25 cellular contexts compared by ENCODE assay signal in the genomic region with DNA sequence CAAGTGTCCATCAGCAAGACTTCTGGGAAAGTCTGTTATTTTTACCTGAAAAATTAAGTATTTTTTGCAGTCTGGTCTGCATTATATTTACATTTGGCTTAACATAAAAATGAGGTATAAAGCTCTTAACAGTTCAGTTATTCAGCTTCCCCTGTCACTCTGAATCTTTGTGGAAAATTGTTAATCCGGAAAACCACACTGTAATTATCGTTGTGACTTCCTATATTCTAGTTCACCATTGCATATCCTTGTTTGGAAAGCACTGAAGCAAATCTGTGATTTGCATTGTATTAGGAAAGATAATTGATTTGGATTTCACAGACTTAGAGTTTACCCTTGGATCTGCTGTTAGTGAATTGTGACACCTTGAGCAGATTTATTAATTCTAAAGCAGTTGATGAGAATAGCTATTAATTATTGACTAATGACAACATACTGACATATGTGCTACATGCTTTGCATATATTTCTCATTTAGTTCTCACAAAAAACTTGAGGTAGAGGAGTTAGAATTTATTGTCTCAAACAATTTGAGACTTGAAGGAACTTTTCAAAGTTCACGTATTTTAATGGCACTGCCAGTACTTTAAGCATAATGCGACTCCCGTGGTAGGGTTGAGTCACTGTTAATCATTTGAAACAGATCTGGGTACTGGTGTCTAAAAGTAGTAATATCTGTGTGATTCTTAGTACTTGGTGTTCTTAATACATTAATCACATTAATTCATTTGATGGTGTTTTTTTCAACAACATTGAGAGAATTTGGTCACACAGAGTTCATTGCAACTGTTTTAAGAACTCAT.
DNase-seq lines count a peak whose midpoint lies in the region; ATAC-seq and TF ChIP-seq lines count a peak whose summit lies in the region.
"Had no signal": no experiment of that assay in that cellular context is flagged by ENCODE, and none has a peak within 500 bp of the region (broad histone marks: within the 10 kb centered on the region; RNA-seq: fewer than 3 reads in every experiment).

No MANE protein-coding gene starts in this region.

- no peaks in the 10 kb centered on the region for H3K9me3 ChIP-seq in OCI-LY7 (ENCODE audit: low read length)
- H3K9me3 ChIP-seq in left lung, result no peaks in the 10 kb centered on the region
- H3K9me3 ChIP-seq: SK-N-SH, uterus had no signal

- H3K9me3 Mint-ChIP-seq in natural killer cell, result no peaks in the 10 kb centered on the region
- H3K9me3 Mint-ChIP-seq: HFFc6 had no signal

- TF ChIP-seq CTCF in OCI-LY7 (conservative IDR thresholded peaks at IDR 0.05; ENCODE audit: low read length) (no peak), fibroblast of the aortic adventitia (IDR thresholded peaks at IDR 0.05; ENCODE audit: insufficient read depth, low read length) (no peak), retinal pigment epithelial cell (conservative IDR thresholded peaks at IDR 0.05; ENCODE audit: low read depth, low read length) (no peak), left lung (IDR thresholded peaks at IDR 0.05) (no peak), natural killer cell (IDR thresholded peaks at IDR 0.05) (no peak)

- DNase-seq in OCI-LY7 (ENCODE audit: low spot score), result peak; percentile 16
- peak; percentile 2 for DNase-seq in fibroblast of the aortic adventitia (ENCODE audit: low read depth)
- DNase-seq in retinal pigment epithelial cell (ENCODE audit: low read depth), result peak; percentile 86
- DNase-seq in left lung, result no peak
- no peak for DNase-seq in DMS79 treated with DMSO at 0.1 percent for 48 hours (lab: John Stamatoyannopoulos, UW)
- DNase-seq in natural killer cell, result no peak
- DNase-seq: activated CD4-positive, alpha-beta T cell treated with anti-CD3 and anti-CD28 coated beads, Interleukin-2, amount 50 U/mL, for 4 hours; activated CD8-positive, alpha-beta memory T cell treated with anti-CD3 and anti-CD28 coated beads, Interleukin-2, amount 50 U/mL, for 48 hours; brain microvascular endothelial cell; CD8-positive, alpha-beta memory T cell; DMS53; heart left ventricle; HFFc6; NCI-H1092; NCI-H2029; SK-N-SH; uterus had no signal

- no peaks in the 10 kb centered on the region for H4K20me1 ChIP-seq in OCI-LY7 (ENCODE audit: insufficient read depth, low read length)

- H3K27me3 ChIP-seq in left lung, result no peaks in the 10 kb centered on the region
- H3K27me3 ChIP-seq: brain microvascular endothelial cell, heart left ventricle, uterus had no signal

- H3K4me1 Mint-ChIP-seq in natural killer cell, result no peaks in the 10 kb centered on the region
- H3K4me1 Mint-ChIP-seq: CD8-positive, alpha-beta memory T cell; neural crest cell had no signal

- no peak overlapping the region for H3K27ac ChIP-seq in OCI-LY7 (ENCODE audit: low read depth, low read length, poor library complexity, severe bottlenecking)
- no peak overlapping the region for H3K27ac ChIP-seq in left lung
- H3K27ac ChIP-seq: brain microvascular endothelial cell, heart left ventricle, KMS-11, skin epidermis, uterus had no signal

- peak overlapping the region; percentile 23; the same call in 1 of the 2 replicates for H3K4me2 ChIP-seq in OCI-LY7 (ENCODE audit: low read length)
- H3K4me2 ChIP-seq: KMS-11, SK-N-SH had no signal

- H3K36me3 Mint-ChIP-seq in natural killer cell, result no peaks in the 10 kb centered on the region

- H3K27me3 Mint-ChIP-seq in natural killer cell (ENCODE audit: low read depth in 2 of 2), result no peaks in the 10 kb centered on the region
- H3K27me3 Mint-ChIP-seq: CD8-positive, alpha-beta memory T cell; progenitor cell of endocrine pancreas; stimulated activated memory B cell treated with anti-CD40 and anti-IgM and Interleukin-4, amounts not matched to agents 10 μg/mL and 1 μg/mL and 100 μg/mL, for 72 hours had no signal

- no TSS peak for BruUV-seq in OCI-LY7 (replicated peaks; lab: Mats Ljungman, UMichigan)

- no peak overlapping the region for H3K4me3 Mint-ChIP-seq in natural killer cell
- H3K4me3 Mint-ChIP-seq: CD8-positive, alpha-beta memory T cell; HFFc6; neural crest cell; stimulated activated memory B cell treated with anti-CD40 and anti-IgM and Interleukin-4, amounts not matched to agents 10 μg/mL and 1 μg/mL and 100 μg/mL, for 72 hours; WTC11 had no signal

- intact Hi-C loops in OCI-LY7 (cut with micrococcal nuclease; ENCODE audit: unreplicated experiment), result no loop called here
- intact Hi-C loops in left lung (cut with DNase I), result no loop called here
- intact Hi-C loops in natural killer cell (cut with micrococcal nuclease), result no loop called here

- peaks cover 65% of the 10 kb centered on the region for H3K36me3 ChIP-seq in OCI-LY7 (ENCODE audit: insufficient read depth, low read length)
- H3K36me3 ChIP-seq in left lung, result peaks cover 0 to 10% of the 10 kb centered on the region in 2 donors
- H3K36me3 ChIP-seq: brain microvascular endothelial cell, uterus had no signal

- H3K79me2 ChIP-seq in OCI-LY7 (ENCODE audit: insufficient read depth, low read depth, low read length), result no peaks in the 10 kb centered on the region

- H2AFZ ChIP-seq in OCI-LY7 (ENCODE audit: low read length), result no peak overlapping the region

- ATAC-seq in GM19043 (IDR thresholded peaks at IDR 0.05; ENCODE audit: low read depth, unreplicated experiment), result peak; percentile 47
- no peak for ATAC-seq in left lung
- ATAC-seq in natural killer cell, result no peak
- ATAC-seq: heart left ventricle; Panc1; stimulated activated memory B cell treated with anti-CD40 and anti-IgM and Interleukin-4, amounts not matched to agents 10 μg/mL and 1 μg/mL and 100 μg/mL, for 72 hours; WTC11 had no signal

- no peak overlapping the region for H3K27ac Mint-ChIP-seq in natural killer cell
- H3K27ac Mint-ChIP-seq: CD8-positive, alpha-beta memory T cell; HFFc6; progenitor cell of endocrine pancreas; stimulated activated memory B cell treated with anti-CD40 and anti-IgM and Interleukin-4, amounts not matched to agents 10 μg/mL and 1 μg/mL and 100 μg/mL, for 72 hours; WTC11 had no signal

- no peak overlapping the region for H3K4me3 ChIP-seq in OCI-LY7 (ENCODE audit: low read depth, low read length, poor library complexity, severe bottlenecking)
- H3K4me3 ChIP-seq in fibroblast of the aortic adventitia (ENCODE audit: low read depth, low read length), result no peak overlapping the region
- no peak overlapping the region for H3K4me3 ChIP-seq in retinal pigment epithelial cell (ENCODE audit: low read length)
- H3K4me3 ChIP-seq in left lung, result no peak overlapping the region
- H3K4me3 ChIP-seq: heart left ventricle, skin epidermis, uterus had no signal

- H3K4me1 ChIP-seq in OCI-LY7 (ENCODE audit: insufficient read depth, low read length, poor library complexity, severe bottlenecking), result peaks cover 21% of the 10 kb centered on the region
- H3K4me1 ChIP-seq in left lung, result no peaks in the 10 kb centered on the region
- H3K4me1 ChIP-seq: uterus had no signal

- POLR2A ChIA-PET in OCI-LY7 (lab: Charles Lee), result interaction anchor here (0.9 to 1.7 kb wide), 3 partner anchors 8 to 14 kb away, joined by 3 to 6 read pairs (median 3); no protein-coding TSS in a partner anchor

- CTCF ChIA-PET in OCI-LY7 (lab: Charles Lee; ENCODE audit: unreplicated experiment), result no interaction called here

- no peaks in the 10 kb centered on the region for H3K9me2 ChIP-seq in OCI-LY7 (ENCODE audit: insufficient read depth, low read length)

Comparison
In these comparisons a context has a peak if more than half of its experiments do, and no peak if none do; other contexts are left out.
1. DNase-seq: peak in OCI-LY7 (single experiment), fibroblast of the aortic adventitia (single experiment) and retinal pigment epithelial cell (single experiment); none in left lung (0 of 2), DMS79 treated with DMSO at 0.1 percent for 48 hours (single experiment) and natural killer cell (single experiment).